ENCODE assay signal across 8 cellular contexts in the genomic region with DNA sequence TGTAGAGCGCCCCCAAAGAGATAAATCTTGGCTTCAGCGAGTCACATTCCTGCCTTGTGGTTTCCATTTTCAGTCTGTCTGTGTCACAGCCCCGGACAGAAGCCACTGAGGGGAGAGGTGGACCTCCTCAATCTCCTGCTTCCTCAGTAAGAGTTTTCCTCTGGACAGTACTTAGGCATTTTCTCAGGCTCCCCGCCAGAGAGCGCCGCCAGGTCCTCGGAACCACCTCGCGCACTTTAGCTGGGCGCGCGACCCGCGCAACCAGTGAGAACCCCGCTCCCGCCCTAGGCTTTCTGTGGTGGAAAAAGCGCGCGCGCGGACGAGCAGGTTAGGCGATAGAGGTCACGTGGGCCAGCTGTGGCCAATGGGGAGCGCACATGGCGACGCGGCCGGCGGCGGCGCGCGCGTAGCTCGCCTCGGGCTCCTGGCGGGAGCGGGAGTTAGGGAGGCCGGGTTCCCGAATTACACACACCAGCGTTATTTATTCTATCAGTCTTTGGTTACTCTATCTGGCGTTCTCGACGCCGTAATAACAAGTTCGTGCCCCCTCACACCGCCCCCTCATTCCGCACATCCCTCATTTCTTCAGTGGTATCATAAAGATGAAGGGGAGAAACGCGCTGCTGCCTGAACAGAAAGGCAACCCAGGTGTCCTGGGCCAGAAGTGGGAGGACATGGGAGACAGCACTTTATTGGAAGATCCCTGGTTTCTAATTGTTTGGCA. TPM values are rescaled to one million over a fixed set of nuclear protein-coding genes. Genes with fewer than 3 reads are reported as not detected.
DNase-seq lines count a peak whose midpoint lies in the region; ATAC-seq, FAIRE-seq and TF ChIP-seq lines count a peak whose summit lies in the region.

No MANE protein-coding gene starts in this region.

- peak overlapping the region; percentile 77 for H3K27ac Mint-ChIP-seq in type B pancreatic cell

- H3K36me3 ChIP-seq in adipocyte (ENCODE audit: control insufficient read depth, insufficient read depth, low read length, severe bottlenecking) (no peaks in the 10 kb centered on the region), heart left ventricle (no peaks in the 10 kb centered on the region)

- peak; percentile 98 for FAIRE-seq in GM12891 (lab: Jason Lieb, UNC)

- DNase-seq in GM12891 (ENCODE audit: insufficient read length, low spot score) (peak; percentile 93), NCI-H1417 treated with DMSO at 0.1 percent for 48 hours (lab: John Stamatoyannopoulos, UW) (peak; percentile 94), SW 1271 (lab: John Stamatoyannopoulos, UW) (peak; percentile 93 to 98), adipocyte (ENCODE audit: low read depth) (peak; percentile 100), heart left ventricle (peak; percentile 99), pons (ENCODE audit: low spot score) (peak; percentile 97), type B pancreatic cell (ENCODE audit: extremely low spot score, unreplicated experiment) (peak; percentile 100)

- peak overlapping the region; percentile 93 for H3K4me3 Mint-ChIP-seq in type B pancreatic cell

- H3K9me3 ChIP-seq in adipocyte (ENCODE audit: control insufficient read depth, low read length) = no peaks in the 10 kb centered on the region
- no peaks in the 10 kb centered on the region for H3K9me3 ChIP-seq in heart left ventricle

- no peaks in the 10 kb centered on the region for H3K36me3 Mint-ChIP-seq in type B pancreatic cell

- H3K27me3 ChIP-seq in adipocyte (replicated peaks; ENCODE audit: control insufficient read depth, insufficient read depth, low read length) (no peaks in the 10 kb centered on the region), heart left ventricle (no peaks in the 10 kb centered on the region)

- TF ChIP-seq CTCF in heart left ventricle (IDR thresholded peaks at IDR 0.05) (peak; percentile 45 to 87 (median 64)), type B pancreatic cell (conservative IDR thresholded peaks at IDR 0.05) (peak; percentile 71)

- H3K4me1 ChIP-seq in adipocyte (ENCODE audit: control insufficient read depth, insufficient read depth, low read length) = peaks cover 28% of the 10 kb centered on the region
- H3K4me1 ChIP-seq in heart left ventricle = peaks cover 0 to 13% (median 6%) of the 10 kb centered on the region in 12 donors

- peak overlapping the region; percentile 90 for H3K9ac ChIP-seq in adipocyte (ENCODE audit: low read length)

- no peaks in the 10 kb centered on the region for H3K9me3 Mint-ChIP-seq in type B pancreatic cell

- peak overlapping the region; percentile 93 for H3K4me3 ChIP-seq in adipocyte (ENCODE audit: low read length)
- peak overlapping the region in 11 of 12 donors; percentile 35 to 67 (median 56) for H3K4me3 ChIP-seq in heart left ventricle

- WGBS in heart left ventricle, 4 donors = 0 to 2% (median 1%) methylated on average over 22 to 51 of the region's 51 CpGs

- intact Hi-C loops in heart left ventricle (cut with DNase I) = loop anchor here in 8 of 10 donors (1.0 to 10.0 kb wide), 11 partner anchors 19 to 342 kb away; a partner anchor contains a TSS

- peaks cover 12% of the 10 kb centered on the region for H3K4me1 Mint-ChIP-seq in type B pancreatic cell (ENCODE audit: unreplicated experiment)

- TF ChIP-seq POLR2A in GM12891 (IDR thresholded peaks at IDR 0.05; ENCODE audit: low read depth, low read length) = peak; percentile 46; the same call in 1 of the 2 replicates
- peak in 1 of 2 donors; percentile 71 for TF ChIP-seq POLR2A in heart left ventricle (IDR thresholded peaks at IDR 0.05)

- ATAC-seq in HG02798 (IDR thresholded peaks at IDR 0.05; ENCODE audit: poor library complexity, unreplicated experiment) (peak; percentile 97), heart left ventricle (peak; percentile 100)

- H3K27ac ChIP-seq in heart left ventricle = peak overlapping the region in 11 of 12 donors; percentile 55 to 87 (median 71)

- H3K27me3 Mint-ChIP-seq in type B pancreatic cell = no peaks in the 10 kb centered on the region

TF ChIP-seq in GM12891, 5 proteins besides CTCF, POLR2A, EP300 and RAD21:
- TF ChIP-seq TAF1 (IDR thresholded peaks at IDR 0.05; ENCODE audit: low read depth, low read length) = peak; percentile 18; the same call in 1 of the 2 replicates
- 0 out of 2 replicates have a peak, but pooled peaks have one; percentile 26 for TF ChIP-seq POLR2AphosphoS5 (IDR thresholded peaks at IDR 0.05; ENCODE audit: low read depth, low read length)
- no peak for TF ChIP-seq SPI1 (IDR thresholded peaks at IDR 0.05; ENCODE audit: low read depth, low read length)
- TF ChIP-seq POU2F2 (IDR thresholded peaks at IDR 0.05; ENCODE audit: low read depth, low read length) = 0 out of 2 replicates have a peak, but pooled peaks have one; percentile 29
- no peak for TF ChIP-seq PAX5 (IDR thresholded peaks at IDR 0.05; ENCODE audit: insufficient read depth, low read length, severe bottlenecking)

RNA-seq across cellular contexts. Expression of a gene that starts 19.4 kb away (rescaled TPM):
- polyA plus RNA-seq in GM12891 (2012; ENCODE audit: low read depth, missing spikeins) = 1.6 TPM
- total RNA-seq in heart left ventricle = under 1 TPM in 4 of 9 donors, not detected in 5; 0.21 to 0.59 (median 0.40) TPM
- under 1 TPM; 0.11 to 0.26 TPM for polyA plus RNA-seq in heart left ventricle
- total RNA-seq in type B pancreatic cell (ENCODE audit: low replicate concordance) = 0.19 TPM in 1 of 2 replicates, not detected in the other

RNA-seq across cellular contexts. Expression of a gene that starts 19.5 kb away (rescaled TPM):
- polyA plus RNA-seq in GM12891 (2012; ENCODE audit: low read depth, missing spikeins) = 29.7 TPM
- 10 to 100 TPM; 25.0 to 43.9 (median 29.0) TPM for total RNA-seq in heart left ventricle
- 10 to 100 TPM in 1 of 2 donors, 1 to 10 TPM in 1; 8.3 to 25.6 TPM for polyA plus RNA-seq in heart left ventricle
- 36.4 and 51.8 TPM in 2 replicates for total RNA-seq in type B pancreatic cell (ENCODE audit: low replicate concordance)

RNA-seq across cellular contexts. Expression of a gene that starts 35.8 kb away (rescaled TPM):
- 4.7 TPM for polyA plus RNA-seq in GM12891 (2012; ENCODE audit: low read depth, missing spikeins)
- 1 to 10 TPM in 2 of 9 donors, under 1 TPM in 2, not detected in 5; 0.17 to 5.1 (median 1.2) TPM for total RNA-seq in heart left ventricle
- polyA plus RNA-seq in heart left ventricle = under 1 TPM; 0.06 to 0.30 TPM
- total RNA-seq in type B pancreatic cell (ENCODE audit: low replicate concordance) = 1.7 and 3.3 TPM in 2 replicates

Comparison
In these comparisons a context has a peak if more than half of its experiments do, and no peak if none do; other contexts are left out.
1. Peak in every context shown above with its lines: DNase-seq, ATAC-seq, H3K4me3 ChIP-seq and H3K27ac ChIP-seq.